ENCODE assay signal across 8 cellular contexts in genomic region chr6:7617954-7618764, GRCh38. TPM values are rescaled to one million over a fixed set of nuclear protein-coding genes. Genes with fewer than 3 reads are reported as not detected.
A peak's percentile ranks its signal among the peaks of the same experiment; 100 is the strongest.
DNase-seq lines count a peak whose midpoint lies in the region; ATAC-seq and TF ChIP-seq lines count a peak whose summit lies in the region.

No MANE protein-coding gene starts in this region.

- H3K9me3 Mint-ChIP-seq in chondrocyte (ENCODE audit: low read depth) (no peaks in the 10 kb centered on the region), osteocyte (ENCODE audit: unreplicated experiment) (no peaks in the 10 kb centered on the region)

- peaks cover 19% of the 10 kb centered on the region for H3K4me1 Mint-ChIP-seq in chondrocyte (ENCODE audit: low read depth)
- peaks cover 20% of the 10 kb centered on the region for H3K4me1 Mint-ChIP-seq in osteocyte (ENCODE audit: unreplicated experiment)

- H3K27me3 Mint-ChIP-seq in chondrocyte (ENCODE audit: low read depth) = no peaks in the 10 kb centered on the region
- H3K27me3 Mint-ChIP-seq in osteocyte (ENCODE audit: unreplicated experiment) = peaks cover 2% of the 10 kb centered on the region

- TF ChIP-seq POLR2A in erythroblast (IDR thresholded peaks at IDR 0.05; ENCODE audit: low read length) = no peak

- H3K4me3 Mint-ChIP-seq in chondrocyte (ENCODE audit: unreplicated experiment) (peak overlapping the region; percentile 16), osteocyte (ENCODE audit: unreplicated experiment) (peak overlapping the region; percentile 11)

- peak; percentile 40 for TF ChIP-seq CTCF in chondrocyte (IDR thresholded peaks at IDR 0.05)
- peak; percentile 18 for TF ChIP-seq CTCF in osteocyte (IDR thresholded peaks at IDR 0.05)

- peak overlapping the region; percentile 42 for H3K27ac Mint-ChIP-seq in chondrocyte (ENCODE audit: unreplicated experiment)
- H3K27ac Mint-ChIP-seq in osteocyte (ENCODE audit: unreplicated experiment) = peak overlapping the region; percentile 68

- DNase-seq in COLO829 (ENCODE audit: low spot score) = peak; percentile 84
- peak; percentile 99 for DNase-seq in NCI-H2029 treated with DMSO at 0.1 percent for 48 hours (lab: John Stamatoyannopoulos, UW)
- DNase-seq in chondrocyte (ENCODE audit: low spot score) = no peak
- no peak for DNase-seq in osteocyte (ENCODE audit: extremely low spot score, unreplicated experiment)
- no peak for DNase-seq in NCI-H2171 (lab: John Stamatoyannopoulos, UW)
- no peak for DNase-seq in erythroblast (lab: John Stamatoyannopoulos, UW)
- no peak for DNase-seq in ureter (ENCODE audit: low spot score)

- ATAC-seq in GM21576 (IDR thresholded peaks at IDR 0.05; ENCODE audit: unreplicated experiment) = peak; percentile 80

- H3K36me3 Mint-ChIP-seq in chondrocyte (ENCODE audit: low read depth) = peaks cover 2% of the 10 kb centered on the region
- H3K36me3 Mint-ChIP-seq in osteocyte (ENCODE audit: unreplicated experiment) = no peaks in the 10 kb centered on the region

RNA-seq across cellular contexts. Expression of gene SNRNP48, which starts 28.2 kb away (rescaled TPM):
- total RNA-seq in chondrocyte (9.6 to 16.0 TPM (median 9.7 TPM) in 3 replicates), osteocyte (12.1 and 14.3 TPM in 2 replicates), ureter (12.2 TPM)

Comparison
In these comparisons a context has a peak if more than half of its experiments do, and no peak if none do; other contexts are left out.
1. DNase-seq: peak in COLO829 (single experiment) and NCI-H2029 treated with DMSO at 0.1 percent for 48 hours (single experiment); none in chondrocyte (single experiment), osteocyte (single experiment), NCI-H2171 (single experiment), erythroblast (0 of 2) and ureter (single experiment).